In genomic region chr3:44729384-44729910, GRCh38 we compare ENCODE assay signal across 8 cellular contexts. TPM values are rescaled to one million over a fixed set of nuclear protein-coding genes. Genes with fewer than 3 reads are reported as not detected.
DNase-seq lines count a peak whose midpoint lies in the region; ATAC-seq and TF ChIP-seq lines count a peak whose summit lies in the region.

Gene ZNF501, plus strand, starts transcription at chr3:44729635. Its CDS starts 4,787 bp downstream, at chr3:44734422.

- peak within 1 kb of the TSS; percentile 51 for H3K4me3 ChIP-seq in GM12864 (ENCODE audit: low read depth, low read length)
- H3K4me3 ChIP-seq in effector memory CD4-positive, alpha-beta T cell (ENCODE audit: insufficient read depth, low read depth, low read length, poor library complexity, severe bottlenecking) = peak within 1 kb of the TSS; percentile 70

- no peak for TF ChIP-seq CTCF in GM12864 (IDR thresholded peaks at IDR 0.05; ENCODE audit: low read depth, low read length, missing control alignments)

- peaks cover 27% of the 10 kb centered on the region for H3K9me3 ChIP-seq in effector memory CD4-positive, alpha-beta T cell (ENCODE audit: control insufficient read depth, low read length)

- peak; percentile 91 for ATAC-seq in HG02870 (IDR thresholded peaks at IDR 0.05; ENCODE audit: unreplicated experiment)

- DNase-seq in GM12864 (ENCODE audit: low read depth) (peak; percentile 53), NCI-H446 (lab: John Stamatoyannopoulos, UW) (peak; percentile 43 to 79), lung microvascular endothelial cell (ENCODE audit: low read depth in 2 of 2) (peak; percentile 87 to 90), A172 (ENCODE audit: low spot score) (no peak)
- peak; percentile 56 to 76 for DNase-seq in activated CD8-positive, alpha-beta memory T cell treated with anti-CD3 and anti-CD28 coated beads for 1 hour (ENCODE audit: extremely low read depth in 1 of 2, low read depth in 1 of 2)
- peak; percentile 63 to 75 (median 69) for DNase-seq in effector memory CD4-positive, alpha-beta T cell
- peak; percentile 77 to 81 for DNase-seq in stimulated activated CD4-positive, alpha-beta T cell treated with anti-CD3 and anti-CD28 coated beads, Interleukin-4, amount 100 ng/mL, for 48 hours (ENCODE audit: low read depth in 2 of 2)

- H3K36me3 ChIP-seq in effector memory CD4-positive, alpha-beta T cell (ENCODE audit: control insufficient read depth, insufficient read depth, low read length) = peaks cover 24% of the 10 kb centered on the region

- no peak within 1 kb of the TSS for H3K27ac ChIP-seq in effector memory CD4-positive, alpha-beta T cell (ENCODE audit: insufficient read depth, low read length, poor library complexity, severe bottlenecking)

- H3K4me1 ChIP-seq in effector memory CD4-positive, alpha-beta T cell (ENCODE audit: control insufficient read depth, insufficient read depth, low read length, poor library complexity, severe bottlenecking) = no peaks in the 10 kb centered on the region

- H3K27me3 ChIP-seq in effector memory CD4-positive, alpha-beta T cell (replicated peaks; ENCODE audit: control insufficient read depth, insufficient read depth, low read length, poor library complexity, severe bottlenecking) = no peaks in the 10 kb centered on the region

RNA-seq across cellular contexts. Expression of gene ZNF501, which starts in this region (rescaled TPM):
- 2.4 and 3.4 TPM in 2 replicates for total RNA-seq in lung microvascular endothelial cell
- not detected in 2 replicates for total RNA-seq in A172 (2014; rRNA removed; shearing (Covaris generic))
